In the genomic region with DNA sequence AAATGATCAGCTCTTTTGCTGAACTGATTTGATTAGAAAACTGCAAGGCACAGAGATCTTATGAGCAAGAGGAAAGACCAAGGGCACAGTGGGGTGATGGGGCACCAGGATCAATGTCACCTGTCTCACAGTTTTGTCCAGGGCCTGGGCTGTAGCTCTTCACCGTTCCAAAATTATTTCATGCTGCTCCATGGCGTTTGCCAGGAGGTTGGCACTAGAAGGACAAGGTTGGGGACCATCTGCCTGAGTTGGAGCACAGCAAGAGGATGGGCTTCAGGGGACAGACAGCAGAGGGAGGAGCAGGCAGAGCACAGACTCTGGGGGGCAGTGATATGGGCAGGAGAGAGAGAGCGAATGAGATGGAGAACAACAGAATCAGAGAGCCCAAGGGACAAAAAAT, we compare ENCODE assay signal across 33 cellular contexts. TPM values are rescaled to one million over a fixed set of nuclear protein-coding genes. Genes with fewer than 3 reads are reported as not detected.
"Had no signal": no experiment of that assay in that cellular context is flagged by ENCODE, and none has a peak within 500 bp of the region (broad histone marks: within the 10 kb centered on the region; RNA-seq: fewer than 3 reads in every experiment).

No MANE protein-coding gene starts in this region.

- H3K36me3 ChIP-seq: brain microvascular endothelial cell, colonic mucosa, esophagus squamous epithelium, heart right ventricle, WERI-Rb-1 had no signal

- H3K4me1 ChIP-seq: colonic mucosa, esophagus squamous epithelium, heart right ventricle had no signal

- H3K79me2 ChIP-seq: hepatocyte had no signal

- H2AFZ ChIP-seq: hepatocyte had no signal

- H3K27ac ChIP-seq: brain microvascular endothelial cell, colonic mucosa, epithelial cell of prostate, esophagus squamous epithelium, heart right ventricle, hepatocyte, WERI-Rb-1 had no signal

- H3K4me3 ChIP-seq: colonic mucosa, esophagus squamous epithelium, heart right ventricle, hepatocyte had no signal

- H3K9me3 Mint-ChIP-seq: activated B cell treated with CpG ODN at 0.5 μM for 24 hours; activated CD8-positive, alpha-beta T cell treated with anti-CD3 and anti-CD28 coated beads for 36 hours; activated T-cell treated with anti-CD3 and anti-CD28 coated beads, Interleukin-2, amount 50 U/mL, for 4 hours; activated T-helper 17 cell treated with anti-CD3 and anti-CD28 coated beads, Interleukin-2, amount 50 U/mL, for 72 hours; central memory CD8-positive, alpha-beta T cell; T-helper 2 cell treated with Interferon-gamma antibody and Interleukin-4, amounts not matched to agents 5 μg/mL and 100 μg/mL, for 36 hours had no signal

- H3K9me3 ChIP-seq: colonic mucosa, esophagus squamous epithelium, heart right ventricle had no signal

- H3K36me3 Mint-ChIP-seq: activated naive CD8-positive, alpha-beta T cell had no signal

- H3K27ac Mint-ChIP-seq: activated B cell treated with CpG ODN at 0.5 μM for 24 hours; activated CD8-positive, alpha-beta T cell treated with anti-CD3 and anti-CD28 coated beads for 36 hours; activated naive CD8-positive, alpha-beta T cell; activated T-helper 17 cell treated with anti-CD3 and anti-CD28 coated beads, Interleukin-2, amount 50 U/mL, for 72 hours; T-helper 17 cell; T-helper 2 cell treated with Interferon-gamma antibody and Interleukin-4, amounts not matched to agents 5 μg/mL and 100 μg/mL, for 36 hours had no signal

- H3K4me3 Mint-ChIP-seq: activated B cell treated with CpG ODN at 0.5 μM for 24 hours; activated CD8-positive, alpha-beta T cell treated with anti-CD3 and anti-CD28 coated beads for 36 hours; activated naive CD8-positive, alpha-beta T cell; activated T-cell treated with anti-CD3 and anti-CD28 coated beads, Interleukin-2, amount 50 U/mL, for 4 hours; activated T-helper 17 cell treated with anti-CD3 and anti-CD28 coated beads, Interleukin-2, amount 50 U/mL, for 72 hours; central memory CD8-positive, alpha-beta T cell; T-helper 17 cell; T-helper 2 cell treated with Interferon-gamma antibody and Interleukin-4, amounts not matched to agents 5 μg/mL and 100 μg/mL, for 36 hours had no signal

- DNase-seq: activated B cell treated with CpG ODN at 0.5 μM for 24 hours; activated CD4-positive, alpha-beta T cell treated with anti-CD3 and anti-CD28 coated beads for 48 hours; activated CD4-positive, alpha-beta T cell treated with anti-CD3 and anti-CD28 coated beads, Interleukin-2, amount 50 U/mL, for 1 hour; activated CD4-positive, alpha-beta T cell treated with anti-CD3 and anti-CD28 coated beads, Interleukin-2, amount 50 U/mL, for 48 hours; activated CD8-positive, alpha-beta memory T cell treated with anti-CD3 and anti-CD28 coated beads for 24 hours; activated CD8-positive, alpha-beta T cell treated with anti-CD3 and anti-CD28 coated beads for 36 hours; activated effector memory CD4-positive, alpha-beta T cell treated with Interleukin-2 at 50 U/mL for 16 hours; activated gamma-delta T cell treated with Interleukin-2 at 50 U/mL for 16 hours; activated naive CD4-positive, alpha-beta T cell treated with anti-CD3 and anti-CD28 coated beads, Interleukin-2, amount 50 U/mL, for 16 hours; activated naive CD4-positive, alpha-beta T cell treated with Interleukin-2 at 50 U/mL for 16 hours; activated T-cell treated with anti-CD3 and anti-CD28 coated beads, Interleukin-2, amount 50 U/mL, for 4 hours; amniotic stem cell; brain microvascular endothelial cell; colonic mucosa; effector CD8-positive, alpha-beta T cell; esophagus squamous epithelium; T-helper 17 cell; T1000; WERI-Rb-1 had no signal

- ATAC-seq: activated CD4-positive, CD25-positive, alpha-beta regulatory T cell treated with anti-CD3 and anti-CD28 coated beads, Interleukin-2, amount 50 U/mL, for 24 hours; activated CD8-positive, alpha-beta T cell treated with anti-CD3 and anti-CD28 coated beads for 36 hours; activated T-cell treated with anti-CD3 and anti-CD28 coated beads, Interleukin-2, amount 50 U/mL, for 4 hours; activated T-helper 17 cell treated with anti-CD3 and anti-CD28 coated beads, Interleukin-2, amount 50 U/mL, for 72 hours; T-helper 17 cell had no signal

- H3K4me1 Mint-ChIP-seq: central memory CD8-positive, alpha-beta T cell had no signal

- H3K4me2 ChIP-seq: hepatocyte had no signal

- H3K27me3 ChIP-seq: brain microvascular endothelial cell, colonic mucosa, hepatocyte had no signal

RNA-seq across cellular contexts. Expression of gene LGI1, which starts 37.8 kb away (rescaled TPM):
- total RNA-seq: activated B cell treated with CpG ODN at 0.5 μM for 24 hours; activated CD8-positive, alpha-beta T cell treated with anti-CD3 and anti-CD28 coated beads for 36 hours; activated T-cell treated with anti-CD3 and anti-CD28 coated beads, Interleukin-2, amount 50 U/mL, for 4 hours; activated T-helper 17 cell treated with anti-CD3 and anti-CD28 coated beads, Interleukin-2, amount 50 U/mL, for 72 hours; bronchial epithelial cell; cardiac septum; dermis microvascular lymphatic vessel endothelial cell; endothelial cell of umbilical vein; fibroblast of lung; fibroblast of villous mesenchyme; T-helper 17 cell had no signal
